34 cellular contexts compared by ENCODE assay signal in the genomic region with DNA sequence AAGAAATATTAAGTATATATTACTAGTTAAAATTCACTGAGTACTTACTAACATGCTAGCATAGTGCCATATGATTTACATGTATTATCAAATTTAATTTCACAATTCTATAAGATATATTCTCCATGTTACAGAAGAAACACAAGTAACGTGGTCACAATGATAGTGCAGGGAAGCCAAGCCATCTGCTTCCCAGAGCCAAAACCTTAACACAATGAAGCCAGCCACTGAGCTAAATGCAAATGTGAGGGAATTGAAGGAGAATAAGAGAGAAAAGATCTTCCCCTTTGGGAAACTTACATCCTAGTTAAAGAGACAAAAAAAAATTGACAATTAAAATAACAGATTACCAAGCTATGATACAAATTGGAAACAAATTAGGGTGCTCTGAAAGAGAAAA.
"Had no signal": no experiment of that assay in that cellular context is flagged by ENCODE, and none has a peak within 500 bp of the region (broad histone marks: within the 10 kb centered on the region; RNA-seq: fewer than 3 reads in every experiment).

No MANE protein-coding gene starts in this region.

- H3K27ac ChIP-seq: brain microvascular endothelial cell, coronary artery, WERI-Rb-1 had no signal

- H3K27me3 Mint-ChIP-seq: dendritic cell treated with granulocyte-macrophage colony-stimulating factor and Interleukin-4, amounts not matched to agents 40 ng/mL and 50 ng/mL, for 4 days had no signal

- H3K4me1 Mint-ChIP-seq: activated B cell treated with CpG ODN at 0.5 μM for 24 hours; activated T-helper 17 cell treated with anti-CD3 and anti-CD28 coated beads, Interleukin-2, amount 50 U/mL, for 72 hours; central memory CD8-positive, alpha-beta T cell had no signal

- H3K9me3 Mint-ChIP-seq: activated B cell treated with CpG ODN at 0.5 μM for 24 hours; activated CD8-positive, alpha-beta T cell treated with anti-CD3 and anti-CD28 coated beads for 36 hours; activated T-cell treated with anti-CD3 and anti-CD28 coated beads, Interleukin-2, amount 50 U/mL, for 4 hours; activated T-helper 17 cell treated with anti-CD3 and anti-CD28 coated beads, Interleukin-2, amount 50 U/mL, for 72 hours; central memory CD8-positive, alpha-beta T cell; endodermal cell; T-helper 2 cell treated with Interferon-gamma antibody and Interleukin-4, amounts not matched to agents 5 μg/mL and 100 μg/mL, for 36 hours had no signal

- DNase-seq: activated B cell treated with CpG ODN at 0.5 μM for 24 hours; activated CD4-positive, alpha-beta T cell treated with anti-CD3 and anti-CD28 coated beads for 48 hours; activated CD4-positive, alpha-beta T cell treated with anti-CD3 and anti-CD28 coated beads, Interleukin-2, amount 50 U/mL, for 1 hour; activated CD4-positive, alpha-beta T cell treated with anti-CD3 and anti-CD28 coated beads, Interleukin-2, amount 50 U/mL, for 48 hours; activated CD8-positive, alpha-beta memory T cell treated with anti-CD3 and anti-CD28 coated beads for 24 hours; activated CD8-positive, alpha-beta T cell treated with anti-CD3 and anti-CD28 coated beads for 36 hours; activated effector memory CD4-positive, alpha-beta T cell treated with Interleukin-2 at 50 U/mL for 16 hours; activated gamma-delta T cell treated with Interleukin-2 at 50 U/mL for 16 hours; activated naive CD4-positive, alpha-beta T cell treated with anti-CD3 and anti-CD28 coated beads, Interleukin-2, amount 50 U/mL, for 16 hours; activated naive CD4-positive, alpha-beta T cell treated with Interleukin-2 at 50 U/mL for 16 hours; activated T-cell treated with anti-CD3 and anti-CD28 coated beads, Interleukin-2, amount 50 U/mL, for 4 hours; amniotic stem cell; anterior cingulate cortex; brain microvascular endothelial cell; dorsolateral prefrontal cortex; effector memory CD4-positive, alpha-beta T cell; endodermal cell; foreskin fibroblast; gastrocnemius medialis; head of caudate nucleus; T-helper 1 cell; T-helper 17 cell; T1000; WERI-Rb-1 had no signal

- H3K36me3 Mint-ChIP-seq: activated naive CD8-positive, alpha-beta T cell had no signal

- H3K4me3 Mint-ChIP-seq: activated B cell treated with CpG ODN at 0.5 μM for 24 hours; activated CD8-positive, alpha-beta T cell treated with anti-CD3 and anti-CD28 coated beads for 36 hours; activated naive CD8-positive, alpha-beta T cell; activated T-cell treated with anti-CD3 and anti-CD28 coated beads, Interleukin-2, amount 50 U/mL, for 4 hours; activated T-helper 17 cell treated with anti-CD3 and anti-CD28 coated beads, Interleukin-2, amount 50 U/mL, for 72 hours; central memory CD8-positive, alpha-beta T cell; dendritic cell treated with granulocyte-macrophage colony-stimulating factor and Interleukin-4, amounts not matched to agents 40 ng/mL and 50 ng/mL, for 4 days; endodermal cell; T-helper 17 cell; T-helper 2 cell treated with Interferon-gamma antibody and Interleukin-4, amounts not matched to agents 5 μg/mL and 100 μg/mL, for 36 hours had no signal

- H3K27ac Mint-ChIP-seq: activated B cell treated with CpG ODN at 0.5 μM for 24 hours; activated CD8-positive, alpha-beta T cell treated with anti-CD3 and anti-CD28 coated beads for 36 hours; activated naive CD8-positive, alpha-beta T cell; activated T-helper 17 cell treated with anti-CD3 and anti-CD28 coated beads, Interleukin-2, amount 50 U/mL, for 72 hours; dendritic cell treated with granulocyte-macrophage colony-stimulating factor and Interleukin-4, amounts not matched to agents 40 ng/mL and 50 ng/mL, for 4 days; endodermal cell; T-helper 2 cell treated with Interferon-gamma antibody and Interleukin-4, amounts not matched to agents 5 μg/mL and 100 μg/mL, for 36 hours had no signal

- FAIRE-seq: astrocyte, bronchial epithelial cell had no signal

- H3K4me3 ChIP-seq: coronary artery, dorsolateral prefrontal cortex, gastrocnemius medialis had no signal

- H3K9me3 ChIP-seq: gastrocnemius medialis had no signal

- ATAC-seq: activated CD4-positive, CD25-positive, alpha-beta regulatory T cell treated with anti-CD3 and anti-CD28 coated beads, Interleukin-2, amount 50 U/mL, for 24 hours; activated CD8-positive, alpha-beta T cell treated with anti-CD3 and anti-CD28 coated beads for 36 hours; activated T-cell treated with anti-CD3 and anti-CD28 coated beads, Interleukin-2, amount 50 U/mL, for 4 hours; activated T-helper 17 cell treated with anti-CD3 and anti-CD28 coated beads, Interleukin-2, amount 50 U/mL, for 72 hours; esophagus mucosa; gastrocnemius medialis; T-helper 17 cell had no signal

- H3K27me3 ChIP-seq: brain microvascular endothelial cell, dorsolateral prefrontal cortex, gastrocnemius medialis had no signal

- H3K36me3 ChIP-seq: brain microvascular endothelial cell, gastrocnemius medialis, WERI-Rb-1 had no signal
